Comparison of ENCODE assay signal across 26 cellular contexts in genomic region chr12:85322715-85323114, GRCh38. TPM values are rescaled to one million over a fixed set of nuclear protein-coding genes. Genes with fewer than 3 reads are reported as not detected.
DNase-seq lines count a peak whose midpoint lies in the region; ATAC-seq, FAIRE-seq and TF ChIP-seq lines count a peak whose summit lies in the region.
"Had no signal": no experiment of that assay in that cellular context is flagged by ENCODE, and none has a peak within 500 bp of the region (broad histone marks: within the 10 kb centered on the region; RNA-seq: fewer than 3 reads in every experiment).

No MANE protein-coding gene starts in this region.

- no peaks in the 10 kb centered on the region for H3K27me3 ChIP-seq in astrocyte (ENCODE audit: insufficient read depth, low read length)
- H3K27me3 ChIP-seq: ascending aorta, gastroesophageal sphincter had no signal

- H3K79me2 ChIP-seq in astrocyte (ENCODE audit: insufficient read depth, low read length), result no peaks in the 10 kb centered on the region

- H3K9ac ChIP-seq in astrocyte (ENCODE audit: low read length) (no peak overlapping the region), kidney (ENCODE audit: low read length in 2 of 2) (no peak overlapping the region)

- no peaks in the 10 kb centered on the region for H3K4me1 ChIP-seq in astrocyte (ENCODE audit: insufficient read depth, low read length)
- no peaks in the 10 kb centered on the region for H3K4me1 ChIP-seq in kidney (ENCODE audit: control insufficient read depth in 1 of 2, insufficient read depth in 1 of 2, low read depth in 1 of 2, low read length in 2 of 2)
- H3K4me1 ChIP-seq: ascending aorta, gastroesophageal sphincter, stomach had no signal

- no peak overlapping the region for H3K4me2 ChIP-seq in astrocyte (ENCODE audit: low read length)

- H3K36me3 ChIP-seq in astrocyte (ENCODE audit: insufficient read depth, low read length), result no peaks in the 10 kb centered on the region
- H3K36me3 ChIP-seq in kidney (ENCODE audit: control insufficient read depth in 1 of 2, insufficient read depth in 2 of 2, low read length in 2 of 2), result no peaks in the 10 kb centered on the region
- H3K36me3 ChIP-seq: ascending aorta, gastroesophageal sphincter, stomach had no signal

- no peaks in the 10 kb centered on the region for H3K27me3 Mint-ChIP-seq in astrocyte (ENCODE audit: low read depth, unreplicated experiment)
- H3K27me3 Mint-ChIP-seq: progenitor cell of endocrine pancreas had no signal

- no peaks in the 10 kb centered on the region for H3K4me1 Mint-ChIP-seq in astrocyte (ENCODE audit: low read depth, unreplicated experiment)

- H3K4me3 ChIP-seq in astrocyte (ENCODE audit: insufficient read depth, low read depth, low read length) (no peak overlapping the region), kidney (ENCODE audit: low read length in 2 of 2) (no peak overlapping the region)
- H3K4me3 ChIP-seq: ascending aorta, gastroesophageal sphincter, stomach had no signal

- H2AFZ ChIP-seq in astrocyte (ENCODE audit: low read depth, low read length), result no peak overlapping the region

- H3K9me3 ChIP-seq in astrocyte (ENCODE audit: insufficient read depth, low read depth, low read length), result no peaks in the 10 kb centered on the region
- no peaks in the 10 kb centered on the region for H3K9me3 ChIP-seq in kidney (ENCODE audit: control insufficient read depth in 1 of 2, low read length in 2 of 2)
- H3K9me3 ChIP-seq: ascending aorta, stomach had no signal

- no peak overlapping the region for H3K4me3 Mint-ChIP-seq in astrocyte (ENCODE audit: unreplicated experiment)
- H3K4me3 Mint-ChIP-seq: mesothelial cell of epicardium had no signal

- FAIRE-seq in astrocyte (lab: Jason Lieb, UNC), result no peak
- FAIRE-seq in kidney (lab: Jason Lieb, UNC), result no peak

- DNase-seq in H4 (ENCODE audit: low spot score) (peak; percentile 8), astrocyte (ENCODE audit: low read depth) (peak; percentile 7), fibroblast of the conjunctiva (ENCODE audit: low read depth) (peak; percentile 52), renal cortical epithelial cell (ENCODE audit: low read depth) (peak; percentile 19), kidney (no peak), mucosa of gallbladder (ENCODE audit: low spot score) (no peak)
- DNase-seq in activated naive CD4-positive, alpha-beta T cell treated with anti-CD3 and anti-CD28 coated beads, Interleukin-2, amount 50 U/mL, for 72 hours (ENCODE audit: low spot score in 2 of 2), result no peak
- DNase-seq: activated CD8-positive, alpha-beta memory T cell treated with anti-CD3 and anti-CD28 coated beads for 24 hours; activated naive CD4-positive, alpha-beta T cell treated with anti-CD3 and anti-CD28 coated beads, Interleukin-2, amount 50 U/mL, for 16 hours; activated T-cell treated with anti-CD3 and anti-CD28 coated beads, Interleukin-2, amount 50 U/mL, for 48 hours; COR-L47; left cardiac atrium; NCI-H1092 treated with DMSO at 0.1 percent for 48 hours; NCI-H2081 treated with DMSO at 0.1 percent for 48 hours; NCI-H524; stimulated activated CD4-positive, alpha-beta T cell treated with anti-CD3 and anti-CD28 coated beads, Interleukin-4, amount 100 ng/mL, for 1 hour; stomach; T-helper 9 cell; trophoblast cell had no signal

- intact Hi-C loops in kidney (cut with DNase I), result no loop called here

- H3K36me3 Mint-ChIP-seq in astrocyte (ENCODE audit: low read depth, unreplicated experiment), result no peaks in the 10 kb centered on the region
- H3K36me3 Mint-ChIP-seq in activated naive CD4-positive, alpha-beta T cell treated with anti-CD3 and anti-CD28 coated beads, Interleukin-2, amount 50 U/mL, for 72 hours, result peaks cover 0 to 9% of the 10 kb centered on the region in 2 donors

- no peaks in the 10 kb centered on the region for H4K20me1 ChIP-seq in astrocyte (ENCODE audit: insufficient read depth, low read length)

- TF ChIP-seq CTCF in astrocyte (IDR thresholded peaks at IDR 0.05; ENCODE audit: insufficient read depth, low read depth, low read length), result no peak
- TF ChIP-seq CTCF in kidney (IDR thresholded peaks at IDR 0.05; ENCODE audit: borderline replicate concordance, extremely low read depth, insufficient read depth), result no peak

- H3K9me3 Mint-ChIP-seq in astrocyte (ENCODE audit: unreplicated experiment), result no peaks in the 10 kb centered on the region
- peaks cover 9 to 10% of the 10 kb centered on the region in 2 donors for H3K9me3 Mint-ChIP-seq in activated naive CD4-positive, alpha-beta T cell treated with anti-CD3 and anti-CD28 coated beads, Interleukin-2, amount 50 U/mL, for 72 hours

- H3K27ac ChIP-seq in astrocyte (ENCODE audit: low read depth, low read length), result no peak overlapping the region
- no peak overlapping the region for H3K27ac ChIP-seq in kidney (ENCODE audit: low read depth in 2 of 2, low read length in 2 of 2)
- H3K27ac ChIP-seq: ascending aorta, gastroesophageal sphincter, RWPE1, stomach had no signal

- no peak for ATAC-seq in HG03520 (IDR thresholded peaks at IDR 0.05; ENCODE audit: unreplicated experiment)
- ATAC-seq in activated naive CD4-positive, alpha-beta T cell treated with anti-CD3 and anti-CD28 coated beads, Interleukin-2, amount 50 U/mL, for 72 hours, result no peak
- ATAC-seq: activated CD4-positive, CD25-positive, alpha-beta regulatory T cell treated with anti-CD3 and anti-CD28 coated beads, Interleukin-2, amount 50 U/mL, for 24 hours; gastroesophageal sphincter; left cardiac atrium had no signal

- no peak overlapping the region for H3K27ac Mint-ChIP-seq in astrocyte (ENCODE audit: unreplicated experiment)
- no peak overlapping the region for H3K27ac Mint-ChIP-seq in activated naive CD4-positive, alpha-beta T cell treated with anti-CD3 and anti-CD28 coated beads, Interleukin-2, amount 50 U/mL, for 72 hours
- H3K27ac Mint-ChIP-seq: mesothelial cell of epicardium, progenitor cell of endocrine pancreas had no signal

RNA-seq across cellular contexts. Expression of gene ALX1, which starts 42.7 kb away (rescaled TPM):
- 7.0 and 11.5 TPM in 2 replicates for total RNA-seq in H4 (2014; rRNA removed; shearing (Covaris generic))
- total RNA-seq in astrocyte (1.4 and 1.9 TPM in 2 replicates), renal cortical epithelial cell (not detected in 2 replicates), kidney (1.6 TPM), mucosa of gallbladder (not detected)
- polyA plus RNA-seq in kidney (ENCODE audit: insufficient read depth, low read depth, low replicate concordance), result 0.90 TPM
- total RNA-seq in activated naive CD4-positive, alpha-beta T cell treated with anti-CD3 and anti-CD28 coated beads, Interleukin-2, amount 50 U/mL, for 72 hours, result not detected
- total RNA-seq: ascending aorta, gastroesophageal sphincter, left cardiac atrium, stomach had no signal
- polyA plus RNA-seq: stomach had no signal

Comparison
In these comparisons a context has a peak if more than half of its experiments do, and no peak if none do; other contexts are left out.
1. DNase-seq: peak in H4 (single experiment), astrocyte (single experiment), fibroblast of the conjunctiva (single experiment) and renal cortical epithelial cell (single experiment); none in kidney (single experiment), mucosa of gallbladder (single experiment) and activated naive CD4-positive, alpha-beta T cell treated with anti-CD3 and anti-CD28 coated beads, Interleukin-2, amount 50 U/mL, for 72 hours (0 of 2).